In genomic region chr2:191840916-191841315, GRCh38 we compare ENCODE assay signal across 2 cellular contexts.
A peak's percentile ranks its signal among the peaks of the same experiment; 100 is the strongest.
TF ChIP-seq lines count a peak whose summit lies in the region.

No MANE protein-coding gene starts in this region.

TF ChIP-seq in HepG2, 621 proteins besides CTCF, POLR2A, EP300 and RAD21:
- TF ChIP-seq ZFX (CRISPR knock-in tag; IDR thresholded peaks at IDR 0.05; ENCODE audit: low read depth) = no peak
- TF ChIP-seq PPARG (CRISPR knock-in tag; conservative IDR thresholded peaks at IDR 0.05) = no peak
- TF ChIP-seq SOX5 (CRISPR knock-in tag; IDR thresholded peaks at IDR 0.05; ENCODE audit: borderline replicate concordance) = no peak
- TF ChIP-seq ESRRA (CRISPR knock-in tag; IDR thresholded peaks at IDR 0.05; ENCODE audit: low read depth) = no peak
TF ChIP-seq in HepG2: peak in this region for 0.

TF ChIP-seq in K562, 482 proteins besides CTCF, POLR2A, EP300 and RAD21:
- TF ChIP-seq HIVEP1 (CRISPR knock-in tag; IDR thresholded peaks at IDR 0.05) (no peak), TFAP4 (CRISPR knock-in tag; IDR thresholded peaks at IDR 0.05; ENCODE audit: borderline replicate concordance) (no peak), SMARCA5 (IDR thresholded peaks at IDR 0.05) (no peak), MEIS2 (IDR thresholded peaks at IDR 0.05; ENCODE audit: partially characterized antibody) (peak; percentile 47), PBX2 (CRISPR knock-in tag; IDR thresholded peaks at IDR 0.05; ENCODE audit: low read depth) (no peak), PBX2 (tag; conservative IDR thresholded peaks at IDR 0.05; ENCODE audit: low read depth) (0 out of 2 replicates have a peak, but pooled peaks have one; percentile 5)
